8 cellular contexts compared by ENCODE assay signal in the genomic region with DNA sequence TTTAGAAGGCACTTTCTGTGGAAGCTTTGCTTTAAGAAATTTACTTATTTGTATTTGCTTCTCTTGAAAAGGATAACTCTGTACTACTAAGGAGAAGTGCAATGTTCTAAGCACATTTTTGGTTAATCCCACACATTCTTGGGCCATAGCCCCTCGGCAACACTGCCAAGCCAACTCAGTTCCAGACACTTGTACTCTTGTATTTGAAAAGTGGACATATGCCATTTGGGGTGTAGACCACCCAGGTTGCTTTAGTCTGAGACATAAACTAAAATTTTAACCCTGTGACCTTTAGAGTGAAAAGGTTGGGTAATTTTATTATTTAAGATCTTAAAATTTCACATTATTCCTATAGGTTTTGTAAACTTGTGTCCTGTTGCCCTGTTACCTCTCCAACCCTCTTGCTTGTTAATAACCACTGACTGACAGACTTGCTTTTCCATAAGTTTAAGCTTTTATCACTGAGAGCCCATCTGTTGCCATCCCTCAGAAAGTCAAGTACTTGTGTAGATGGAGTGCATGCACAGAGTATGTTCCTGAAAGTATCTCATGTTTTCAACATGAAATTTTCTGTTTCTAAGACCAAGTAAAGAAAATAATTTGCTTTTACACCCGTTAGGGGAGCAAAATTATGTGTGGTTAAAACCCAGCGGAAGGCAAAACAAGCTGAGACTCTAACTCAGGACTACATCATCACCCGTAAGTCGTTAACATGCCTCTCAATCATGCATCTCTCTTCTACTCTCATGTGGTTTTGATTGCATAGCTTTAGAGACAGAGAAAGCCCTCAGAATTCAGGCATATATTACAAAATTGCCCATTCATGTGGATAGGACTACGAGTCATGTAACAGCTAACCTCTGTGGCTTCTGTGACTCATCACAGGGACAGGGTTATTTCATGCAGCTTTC.
DNase-seq lines count a peak whose midpoint lies in the region; ATAC-seq and TF ChIP-seq lines count a peak whose summit lies in the region.

No MANE protein-coding gene starts in this region.

- H3K4me1 ChIP-seq in SJCRH30 = peaks cover 61% of the 10 kb centered on the region
- no peaks in the 10 kb centered on the region for H3K4me1 ChIP-seq in effector memory CD4-positive, alpha-beta T cell (ENCODE audit: control insufficient read depth, insufficient read depth, low read length, poor library complexity, severe bottlenecking)

- CTCF ChIA-PET in AG04449 (lab: Yijun Ruan, JAX) = interaction anchor here (0.6 to 6.5 kb wide), 15 partner anchors 11 to 470 kb away, joined by 3 to 107 read pairs (median 4); no protein-coding TSS in a partner anchor

- H3K9me3 ChIP-seq in SJCRH30 (replicated peaks) = no peaks in the 10 kb centered on the region
- no peaks in the 10 kb centered on the region for H3K9me3 ChIP-seq in effector memory CD4-positive, alpha-beta T cell (ENCODE audit: control insufficient read depth, low read length)

- ATAC-seq in GM18870 (IDR thresholded peaks at IDR 0.05; ENCODE audit: unreplicated experiment) (peak; percentile 87), HG03064 (IDR thresholded peaks at IDR 0.05; ENCODE audit: low read depth, unreplicated experiment) (peak; percentile 60)

- peak; percentile 88 for DNase-seq in AG04449 (ENCODE audit: low read depth, low spot score)
- DNase-seq in SJCRH30 = peak; percentile 82 to 91
- DNase-seq in foreskin fibroblast = peak; percentile 92 to 96
- no peak for DNase-seq in cerebellum (ENCODE audit: low spot score)
- DNase-seq in effector memory CD4-positive, alpha-beta T cell = no peak
- no peak for DNase-seq in NCI-H1048 (lab: John Stamatoyannopoulos, UW)

- TF ChIP-seq CTCF in AG04449 (IDR thresholded peaks at IDR 0.05; ENCODE audit: insufficient read depth, low read length, missing control alignments) = no peak
- TF ChIP-seq CTCF in foreskin fibroblast (IDR thresholded peaks at IDR 0.05; ENCODE audit: low read depth, low read length) = no peak

- H3K4me3 ChIP-seq in AG04449 (ENCODE audit: low read depth, low read length) (no peak overlapping the region), SJCRH30 (peak overlapping the region; percentile 16), foreskin fibroblast (ENCODE audit: low read depth in 1 of 2, low read length in 2 of 2) (no peak overlapping the region)
- no peak overlapping the region for H3K4me3 ChIP-seq in effector memory CD4-positive, alpha-beta T cell (ENCODE audit: insufficient read depth, low read depth, low read length, poor library complexity, severe bottlenecking)

- peak overlapping the region; percentile 93 for H3K27ac ChIP-seq in SJCRH30
- no peak overlapping the region for H3K27ac ChIP-seq in effector memory CD4-positive, alpha-beta T cell (ENCODE audit: insufficient read depth, low read length, poor library complexity, severe bottlenecking)

- H3K27me3 ChIP-seq in SJCRH30 = no peaks in the 10 kb centered on the region
- no peaks in the 10 kb centered on the region for H3K27me3 ChIP-seq in effector memory CD4-positive, alpha-beta T cell (replicated peaks; ENCODE audit: control insufficient read depth, insufficient read depth, low read length, poor library complexity, severe bottlenecking)

- POLR2A ChIA-PET in AG04449 (lab: Yijun Ruan, JAX) = interaction anchor here (0.5 to 2.7 kb wide), 11 partner anchors 16 to 351 kb away, joined by 3 to 17 read pairs (median 9); partner anchors contain the start of genes GDNF and NUP155

- H3K36me3 ChIP-seq in SJCRH30 = peaks cover 6% of the 10 kb centered on the region
- peaks cover 17% of the 10 kb centered on the region for H3K36me3 ChIP-seq in effector memory CD4-positive, alpha-beta T cell (ENCODE audit: control insufficient read depth, insufficient read depth, low read length)

Comparison
In these comparisons a context has a peak if more than half of its experiments do, and no peak if none do; other contexts are left out.
1. DNase-seq: peak in AG04449 (single experiment), SJCRH30 (2 of 2) and foreskin fibroblast (2 of 2); none in cerebellum (single experiment), effector memory CD4-positive, alpha-beta T cell (0 of 3) and NCI-H1048 (single experiment).